Comparison of ENCODE assay signal across 9 cellular contexts in the genomic region with DNA sequence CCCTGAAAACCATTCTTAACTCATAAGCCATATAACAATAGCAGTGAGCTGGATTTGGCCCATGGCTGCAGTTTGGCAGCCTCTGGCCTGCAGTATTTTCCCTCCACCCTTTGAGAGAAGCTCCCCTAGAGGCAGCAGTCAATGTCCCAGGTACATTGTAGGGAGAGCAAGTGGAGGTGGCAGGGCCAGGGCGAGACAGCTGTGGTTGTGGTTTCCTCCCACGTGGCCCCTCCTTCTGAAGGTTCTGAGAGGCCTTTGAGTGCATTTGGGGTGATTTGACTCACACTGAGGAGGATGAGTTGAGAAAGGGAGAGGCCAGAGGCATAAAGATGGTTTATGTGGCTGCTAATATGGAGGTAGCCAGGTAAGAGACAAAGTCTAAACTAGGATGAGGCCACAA. TPM values are rescaled to one million over a fixed set of nuclear protein-coding genes. Genes with fewer than 3 reads are reported as not detected.
DNase-seq lines count a peak whose midpoint lies in the region; ATAC-seq and TF ChIP-seq lines count a peak whose summit lies in the region.
"Had no signal": no experiment of that assay in that cellular context is flagged by ENCODE, and none has a peak within 500 bp of the region (broad histone marks: within the 10 kb centered on the region; RNA-seq: fewer than 3 reads in every experiment).

No MANE protein-coding gene starts in this region.

- H3K27me3 Mint-ChIP-seq in activated T-helper 17 cell treated with anti-CD3 and anti-CD28 coated beads, Interleukin-2, amount 50 U/mL, for 72 hours: peaks cover 29% of the 10 kb centered on the region
- peaks cover 30% of the 10 kb centered on the region for H3K27me3 Mint-ChIP-seq in stimulated activated memory B cell treated with anti-CD40 and anti-IgM and Interleukin-4, amounts not matched to agents 10 μg/mL and 1 μg/mL and 100 μg/mL, for 72 hours
- no peaks in the 10 kb centered on the region for H3K27me3 Mint-ChIP-seq in endothelial cell (ENCODE audit: unreplicated experiment)

- H3K4me3 ChIP-seq in SK-N-SH (ENCODE audit: low read depth in 2 of 2, low read length in 1 of 2) (no peak overlapping the region), aorta (ENCODE audit: low read length in 2 of 2) (no peak overlapping the region)

- peaks cover 4% of the 10 kb centered on the region for H3K4me1 Mint-ChIP-seq in activated T-helper 17 cell treated with anti-CD3 and anti-CD28 coated beads, Interleukin-2, amount 50 U/mL, for 72 hours
- peaks cover 6% of the 10 kb centered on the region for H3K4me1 Mint-ChIP-seq in stimulated activated memory B cell treated with anti-CD40 and anti-IgM and Interleukin-4, amounts not matched to agents 10 μg/mL and 1 μg/mL and 100 μg/mL, for 72 hours
- H3K4me1 Mint-ChIP-seq in endothelial cell (ENCODE audit: unreplicated experiment): no peaks in the 10 kb centered on the region

- TF ChIP-seq RAD21 in SK-N-SH (IDR thresholded peaks at IDR 0.05; ENCODE audit: low read length): no peak

- no peaks in the 10 kb centered on the region for H4K20me1 ChIP-seq in SK-N-SH (ENCODE audit: insufficient read depth)

- CTCF ChIA-PET in SK-N-SH (lab: Yijun Ruan, JAX): no interaction called here

- ATAC-seq in GM19468 (IDR thresholded peaks at IDR 0.05; ENCODE audit: extremely low read depth, unreplicated experiment): peak; percentile 97
- ATAC-seq in HG03457 (IDR thresholded peaks at IDR 0.05; ENCODE audit: unreplicated experiment): peak; percentile 100
- ATAC-seq in activated T-helper 17 cell treated with anti-CD3 and anti-CD28 coated beads, Interleukin-2, amount 50 U/mL, for 72 hours (replicated peaks): peak; percentile 98
- peak; percentile 92 for ATAC-seq in stimulated activated memory B cell treated with anti-CD40 and anti-IgM and Interleukin-4, amounts not matched to agents 10 μg/mL and 1 μg/mL and 100 μg/mL, for 72 hours
- no peak for ATAC-seq in aorta (ENCODE audit: low FRiP score)

- no peaks in the 10 kb centered on the region for H3K79me2 ChIP-seq in SK-N-SH (ENCODE audit: insufficient read depth)
- H3K79me2 ChIP-seq: parathyroid adenoma had no signal

- no peaks in the 10 kb centered on the region for H3K27me3 ChIP-seq in SK-N-SH (ENCODE audit: insufficient read depth)
- H3K27me3 ChIP-seq in aorta (ENCODE audit: control insufficient read depth in 1 of 2, insufficient read depth in 2 of 2, low read length in 1 of 2): no peaks in the 10 kb centered on the region

- H3K36me3 ChIP-seq in SK-N-SH (replicated peaks in 1 of 2; ENCODE audit: control insufficient read depth in 1 of 2, insufficient read depth in 2 of 2, low read length in 1 of 2) (no peaks in the 10 kb centered on the region), aorta (ENCODE audit: control insufficient read depth in 1 of 2, insufficient read depth in 2 of 2, low read length in 1 of 2) (no peaks in the 10 kb centered on the region)

- DNase-seq in SK-N-SH (no peak), aorta (no peak), endothelial cell (ENCODE audit: low spot score) (no peak), SKM-1 treated with dmso at 0.1 percent for 144 hours (lab: John Stamatoyannopoulos, UW; ENCODE audit: unreplicated experiment) (no peak)

- no peaks in the 10 kb centered on the region for H3F3A ChIP-seq in SK-N-SH (replicated peaks; ENCODE audit: insufficient read depth)

- H3K9ac ChIP-seq in SK-N-SH: no peak overlapping the region
- H3K9ac ChIP-seq: parathyroid adenoma had no signal

- H3K4me2 ChIP-seq in SK-N-SH: no peak overlapping the region

- no peak overlapping the region for H3K27ac ChIP-seq in SK-N-SH (ENCODE audit: low read depth in 2 of 2, low read length in 1 of 2)
- no peak overlapping the region for H3K27ac ChIP-seq in aorta (ENCODE audit: low read depth in 1 of 2, low read length in 2 of 2)
- H3K27ac ChIP-seq: parathyroid adenoma had no signal

- no peak overlapping the region for H2AFZ ChIP-seq in SK-N-SH (ENCODE audit: low read depth)
- H2AFZ ChIP-seq: parathyroid adenoma had no signal

- H3K9me2 ChIP-seq in SK-N-SH: no peaks in the 10 kb centered on the region

- no peaks in the 10 kb centered on the region for H3K36me3 Mint-ChIP-seq in activated T-helper 17 cell treated with anti-CD3 and anti-CD28 coated beads, Interleukin-2, amount 50 U/mL, for 72 hours (ENCODE audit: low read depth)
- no peaks in the 10 kb centered on the region for H3K36me3 Mint-ChIP-seq in stimulated activated memory B cell treated with anti-CD40 and anti-IgM and Interleukin-4, amounts not matched to agents 10 μg/mL and 1 μg/mL and 100 μg/mL, for 72 hours
- H3K36me3 Mint-ChIP-seq in endothelial cell (ENCODE audit: low read depth, unreplicated experiment): no peaks in the 10 kb centered on the region

- no peaks in the 10 kb centered on the region for H3K9me3 Mint-ChIP-seq in activated T-helper 17 cell treated with anti-CD3 and anti-CD28 coated beads, Interleukin-2, amount 50 U/mL, for 72 hours
- H3K9me3 Mint-ChIP-seq in stimulated activated memory B cell treated with anti-CD40 and anti-IgM and Interleukin-4, amounts not matched to agents 10 μg/mL and 1 μg/mL and 100 μg/mL, for 72 hours: peaks cover 7% of the 10 kb centered on the region
- no peaks in the 10 kb centered on the region for H3K9me3 Mint-ChIP-seq in endothelial cell (ENCODE audit: unreplicated experiment)

- 20% methylated on average over 2 of the region's 2 CpGs for WGBS in SK-N-SH (ENCODE audit: low lambda C conversion rate)
- 50 to 54% methylated on average over 2 of the region's 2 CpGs for WGBS in aorta, 2 donors

- POLR2A ChIA-PET in SK-N-SH (lab: Yijun Ruan, JAX): no interaction called here

- H3K27ac Mint-ChIP-seq in activated T-helper 17 cell treated with anti-CD3 and anti-CD28 coated beads, Interleukin-2, amount 50 U/mL, for 72 hours: no peak overlapping the region
- H3K27ac Mint-ChIP-seq in stimulated activated memory B cell treated with anti-CD40 and anti-IgM and Interleukin-4, amounts not matched to agents 10 μg/mL and 1 μg/mL and 100 μg/mL, for 72 hours: no peak overlapping the region
- H3K27ac Mint-ChIP-seq in endothelial cell (ENCODE audit: unreplicated experiment): no peak overlapping the region

- intact Hi-C loops in aorta (cut with DNase I): no loop called here

- no peaks in the 10 kb centered on the region for H3K4me1 ChIP-seq in SK-N-SH (ENCODE audit: control insufficient read depth in 1 of 2, insufficient read depth in 2 of 2, low read depth in 1 of 2, low read length in 1 of 2)
- no peaks in the 10 kb centered on the region for H3K4me1 ChIP-seq in aorta (ENCODE audit: control insufficient read depth in 1 of 2, insufficient read depth in 2 of 2, low read length in 2 of 2)
- H3K4me1 ChIP-seq: parathyroid adenoma had no signal

- no peak for TF ChIP-seq EP300 in SK-N-SH (IDR thresholded peaks at IDR 0.05; ENCODE audit: borderline replicate concordance in 1 of 2, low read depth in 1 of 2, low read length in 1 of 2)

- TF ChIP-seq CTCF in SK-N-SH (IDR thresholded peaks at IDR 0.05) (no peak), endothelial cell (IDR thresholded peaks at IDR 0.05; ENCODE audit: unreplicated experiment) (no peak)

- H3K9me3 ChIP-seq in SK-N-SH (no peaks in the 10 kb centered on the region), aorta (ENCODE audit: control insufficient read depth, low read length) (no peaks in the 10 kb centered on the region)

- H3K4me3 Mint-ChIP-seq in activated T-helper 17 cell treated with anti-CD3 and anti-CD28 coated beads, Interleukin-2, amount 50 U/mL, for 72 hours: no peak overlapping the region
- no peak overlapping the region for H3K4me3 Mint-ChIP-seq in stimulated activated memory B cell treated with anti-CD40 and anti-IgM and Interleukin-4, amounts not matched to agents 10 μg/mL and 1 μg/mL and 100 μg/mL, for 72 hours
- no peak overlapping the region for H3K4me3 Mint-ChIP-seq in endothelial cell (ENCODE audit: unreplicated experiment)

TF ChIP-seq in SK-N-SH, 30 proteins besides CTCF, POLR2A, EP300 and RAD21 (continues in another document):
- TF ChIP-seq RCOR1 (IDR thresholded peaks at IDR 0.05; ENCODE audit: low read length) (no peak), TEAD4 (IDR thresholded peaks at IDR 0.05; ENCODE audit: borderline replicate concordance, insufficient read depth) (no peak), NRF1 (IDR thresholded peaks at IDR 0.05; ENCODE audit: low read depth, low read length) (no peak), RXRA (IDR thresholded peaks at IDR 0.05; ENCODE audit: borderline replicate concordance, low read depth) (no peak)
- TF ChIP-seq, protein P1, sequence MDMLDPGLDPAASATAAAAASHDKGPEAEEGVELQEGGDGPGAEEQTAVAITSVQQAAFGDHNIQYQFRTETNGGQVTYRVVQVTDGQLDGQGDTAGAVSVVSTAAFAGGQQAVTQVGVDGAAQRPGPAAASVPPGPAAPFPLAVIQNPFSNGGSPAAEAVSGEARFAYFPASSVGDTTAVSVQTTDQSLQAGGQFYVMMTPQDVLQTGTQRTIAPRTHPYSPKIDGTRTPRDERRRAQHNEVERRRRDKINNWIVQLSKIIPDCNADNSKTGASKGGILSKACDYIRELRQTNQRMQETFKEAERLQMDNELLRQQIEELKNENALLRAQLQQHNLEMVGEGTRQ (IDR thresholded peaks at IDR 0.05; ENCODE audit: borderline replicate concordance, low read depth, low read length): no peak
- TF ChIP-seq, protein P2, sequence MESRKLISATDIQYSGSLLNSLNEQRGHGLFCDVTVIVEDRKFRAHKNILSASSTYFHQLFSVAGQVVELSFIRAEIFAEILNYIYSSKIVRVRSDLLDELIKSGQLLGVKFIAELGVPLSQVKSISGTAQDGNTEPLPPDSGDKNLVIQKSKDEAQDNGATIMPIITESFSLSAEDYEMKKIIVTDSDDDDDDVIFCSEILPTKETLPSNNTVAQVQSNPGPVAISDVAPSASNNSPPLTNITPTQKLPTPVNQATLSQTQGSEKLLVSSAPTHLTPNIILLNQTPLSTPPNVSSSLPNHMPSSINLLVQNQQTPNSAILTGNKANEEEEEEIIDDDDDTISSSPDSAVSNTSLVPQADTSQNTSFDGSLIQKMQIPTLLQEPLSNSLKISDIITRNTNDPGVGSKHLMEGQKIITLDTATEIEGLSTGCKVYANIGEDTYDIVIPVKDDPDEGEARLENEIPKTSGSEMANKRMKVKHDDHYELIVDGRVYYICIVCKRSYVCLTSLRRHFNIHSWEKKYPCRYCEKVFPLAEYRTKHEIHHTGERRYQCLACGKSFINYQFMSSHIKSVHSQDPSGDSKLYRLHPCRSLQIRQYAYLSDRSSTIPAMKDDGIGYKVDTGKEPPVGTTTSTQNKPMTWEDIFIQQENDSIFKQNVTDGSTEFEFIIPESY (IDR thresholded peaks at IDR 0.05; ENCODE audit: borderline replicate concordance, low read depth): no peak
- TF ChIP-seq, protein P3, sequence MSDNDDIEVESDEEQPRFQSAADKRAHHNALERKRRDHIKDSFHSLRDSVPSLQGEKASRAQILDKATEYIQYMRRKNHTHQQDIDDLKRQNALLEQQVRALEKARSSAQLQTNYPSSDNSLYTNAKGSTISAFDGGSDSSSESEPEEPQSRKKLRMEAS (IDR thresholded peaks at IDR 0.05; ENCODE audit: low read depth): no peak

RNA-seq across cellular contexts. Expression of a gene that starts 45.5 kb away (rescaled TPM):
- 10 to 100 TPM; 29.4 to 32.5 TPM for total RNA-seq in activated T-helper 17 cell treated with anti-CD3 and anti-CD28 coated beads, Interleukin-2, amount 50 U/mL, for 72 hours
- polyA plus RNA-seq in SK-N-SH (2012; rRNA removed): 12.7 and 13.9 TPM in 2 replicates
- 16.1 and 17.2 TPM in 2 replicates for polyA plus RNA-seq in SK-N-SH (2012; cell fraction: cytosol; rRNA removed)
- polyA plus RNA-seq in SK-N-SH (2012; cell fraction: nucleus; rRNA removed): 7.1 and 15.9 TPM in 2 replicates
- 10 to 100 TPM; 13.0 to 18.3 TPM for total RNA-seq in aorta
- 1 to 10 TPM; 6.5 to 7.5 TPM for polyA plus RNA-seq in aorta
- 21.9 TPM for total RNA-seq in endothelial cell (ENCODE audit: unreplicated experiment)
